In genomic region chr16:2462031-2462866, GRCh38 we compare ENCODE assay signal across 34 cellular contexts. TPM values are rescaled to one million over a fixed set of nuclear protein-coding genes. Genes with fewer than 3 reads are reported as not detected.
"Had no signal": no experiment of that assay in that cellular context is flagged by ENCODE, and none has a peak within 500 bp of the region (broad histone marks: within the 10 kb centered on the region; RNA-seq: fewer than 3 reads in every experiment).

No MANE protein-coding gene starts in this region.

- H3K27me3 ChIP-seq: pancreas, uterus had no signal

- H3K27me3 Mint-ChIP-seq: central memory CD8-positive, alpha-beta T cell; natural killer cell treated with Interleukin-12 subunit alpha and Interleukin-12 subunit beta and Interleukin-15 and Interleukin-18, amount 100 ng/mL, for 72 hours; stimulated activated naive CD8-positive, alpha-beta T cell treated with anti-CD3 and anti-CD28 coated beads, Interleukin-15, Interleukin-2, amounts not matched to agents 100 ng/mL and 50 ng/mL, for 24 hours had no signal

- FAIRE-seq: bronchial epithelial cell, colon, pancreas, small intestine had no signal

- H3K36me3 Mint-ChIP-seq: activated naive CD4-positive, alpha-beta T cell treated with anti-CD3 and anti-CD28 coated beads, Interleukin-2, amount 50 U/mL, for 72 hours; natural killer cell treated with Interleukin-12 subunit alpha and Interleukin-12 subunit beta and Interleukin-15 and Interleukin-18, amount 100 ng/mL, for 72 hours had no signal

- H3K4me1 ChIP-seq: prostate gland had no signal

- H3K36me3 ChIP-seq: pancreas, prostate gland, sigmoid colon, thoracic aorta, uterus had no signal

- H3K9me3 ChIP-seq: esophagus squamous epithelium, left lung, mucosa of descending colon, pancreas, prostate gland, sigmoid colon, thoracic aorta, uterus had no signal

- H3K9me3 Mint-ChIP-seq: activated naive CD4-positive, alpha-beta T cell treated with anti-CD3 and anti-CD28 coated beads, Interleukin-2, amount 50 U/mL, for 72 hours; activated T-cell treated with anti-CD3 and anti-CD28 coated beads, Interleukin-2, amount 50 U/mL, for 72 hours; central memory CD8-positive, alpha-beta T cell; natural killer cell treated with Interleukin-12 subunit alpha and Interleukin-12 subunit beta and Interleukin-15 and Interleukin-18, amount 100 ng/mL, for 72 hours; stimulated activated effector memory CD8-positive, alpha-beta T cell treated with anti-CD3 and anti-CD28 coated beads, Interleukin-12 subunit alpha, Interleukin-12 subunit beta, amount 100 ng/mL, for 72 hours; stimulated activated naive CD8-positive, alpha-beta T cell treated with anti-CD3 and anti-CD28 coated beads, Interleukin-15, Interleukin-2, amounts not matched to agents 100 ng/mL and 50 ng/mL, for 24 hours; T-helper 2 cell treated with Interferon-gamma antibody and Interleukin-4, amounts not matched to agents 5 μg/mL and 100 μg/mL, for 36 hours had no signal

- H3K27ac Mint-ChIP-seq: activated CD4-positive, alpha-beta T cell treated with anti-CD3 and anti-CD28 coated beads for 36 hours; activated naive CD4-positive, alpha-beta T cell treated with anti-CD3 and anti-CD28 coated beads, Interleukin-2, amount 50 U/mL, for 72 hours; activated T-cell treated with anti-CD3 and anti-CD28 coated beads, Interleukin-2, amount 50 U/mL, for 72 hours; natural killer cell treated with Interleukin-12 subunit alpha and Interleukin-12 subunit beta and Interleukin-15 and Interleukin-18, amount 100 ng/mL, for 72 hours; stimulated activated effector memory CD8-positive, alpha-beta T cell treated with anti-CD3 and anti-CD28 coated beads, Interleukin-12 subunit alpha, Interleukin-12 subunit beta, amount 100 ng/mL, for 72 hours; stimulated activated naive CD8-positive, alpha-beta T cell treated with anti-CD3 and anti-CD28 coated beads, Interleukin-15, Interleukin-2, amounts not matched to agents 100 ng/mL and 50 ng/mL, for 24 hours; T-helper 2 cell treated with Interferon-gamma antibody and Interleukin-4, amounts not matched to agents 5 μg/mL and 100 μg/mL, for 36 hours had no signal

- H3K27ac ChIP-seq: epithelial cell of prostate, esophagus squamous epithelium, left lung, pancreas, prostate gland, sigmoid colon, thoracic aorta, uterus had no signal

- H3K4me3 ChIP-seq: esophagus squamous epithelium, left lung, lung, mucosa of descending colon, pancreas, prostate gland, sigmoid colon, thoracic aorta, uterus had no signal

- ATAC-seq: activated CD4-positive, alpha-beta T cell treated with anti-CD3 and anti-CD28 coated beads for 36 hours; activated naive CD4-positive, alpha-beta T cell treated with anti-CD3 and anti-CD28 coated beads, Interleukin-2, amount 50 U/mL, for 72 hours; activated T-cell treated with anti-CD3 and anti-CD28 coated beads, Interleukin-2, amount 50 U/mL, for 72 hours; left lung; mucosa of descending colon; natural killer cell treated with Interleukin-12 subunit alpha and Interleukin-12 subunit beta and Interleukin-15 and Interleukin-18, amount 100 ng/mL, for 72 hours; pancreas; stimulated activated effector memory CD8-positive, alpha-beta T cell treated with anti-CD3 and anti-CD28 coated beads, Interleukin-12 subunit alpha, Interleukin-12 subunit beta, amount 100 ng/mL, for 72 hours had no signal

- DNase-seq: activated CD4-positive, alpha-beta T cell treated with anti-CD3 and anti-CD28 coated beads for 36 hours; activated CD4-positive, CD25-positive, alpha-beta regulatory T cell; activated naive CD4-positive, alpha-beta T cell; activated T-cell treated with anti-CD3 and anti-CD28 coated beads for 4 hours; activated T-cell treated with anti-CD3 and anti-CD28 coated beads, Interleukin-2, amount 50 U/mL, for 72 hours; anterior cingulate cortex; dermis blood vessel endothelial cell; effector CD4-positive, alpha-beta T cell; esophagus squamous epithelium; foreskin melanocyte; left lung; mesendoderm; nucleus accumbens; retina; sigmoid colon; small intestine; stimulated activated CD4-positive, alpha-beta T cell treated with anti-CD3 and anti-CD28 coated beads, Interleukin-4, amount 100 ng/mL, for 24 hours; uterus had no signal

- H3K4me3 Mint-ChIP-seq: central memory CD8-positive, alpha-beta T cell; stimulated activated naive CD8-positive, alpha-beta T cell treated with anti-CD3 and anti-CD28 coated beads, Interleukin-15, Interleukin-2, amounts not matched to agents 100 ng/mL and 50 ng/mL, for 24 hours had no signal

RNA-seq across cellular contexts. Expression of gene NTN3, which starts 8.8 kb away (rescaled TPM):
- total RNA-seq: activated CD4-positive, alpha-beta T cell treated with anti-CD3 and anti-CD28 coated beads for 36 hours; activated naive CD4-positive, alpha-beta T cell treated with anti-CD3 and anti-CD28 coated beads, Interleukin-2, amount 50 U/mL, for 72 hours; activated T-cell treated with anti-CD3 and anti-CD28 coated beads, Interleukin-2, amount 50 U/mL, for 72 hours; bronchial epithelial cell; dermis blood vessel endothelial cell; myocyte; natural killer cell treated with Interleukin-12 subunit alpha and Interleukin-12 subunit beta and Interleukin-15 and Interleukin-18, amount 100 ng/mL, for 72 hours; subcutaneous adipose tissue had no signal
